Comparison of ENCODE assay signal across 6 cellular contexts in the genomic region with DNA sequence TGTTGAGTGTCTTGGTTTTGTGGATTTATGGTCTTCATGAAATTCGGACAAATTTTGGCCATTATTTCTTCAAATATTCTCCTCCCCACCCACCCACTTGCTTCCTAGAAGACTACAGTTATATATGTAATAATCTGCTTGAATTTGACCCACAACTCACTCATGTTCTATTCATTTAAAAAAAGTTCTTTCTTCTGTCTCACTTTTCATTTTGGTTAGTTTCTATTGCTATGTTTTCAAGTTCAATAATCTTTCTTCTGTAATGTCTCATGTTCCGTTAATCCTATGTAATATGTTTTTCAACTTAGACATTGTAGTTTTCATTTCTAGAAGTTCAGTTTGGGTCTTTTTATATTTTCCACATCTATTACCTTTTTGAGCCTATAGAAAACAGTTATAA. TPM values are rescaled to one million over a fixed set of nuclear protein-coding genes. Genes with fewer than 3 reads are reported as not detected.
DNase-seq lines count a peak whose midpoint lies in the region; ATAC-seq, FAIRE-seq and TF ChIP-seq lines count a peak whose summit lies in the region.
"Not testable (repeated sequence)": the region's sequence is repeated elsewhere in the genome, so short reads cannot be mapped to it uniquely, and the experiment has no call there.

No MANE protein-coding gene starts in this region.

- H3K36me3 Mint-ChIP-seq in activated T-cell treated with anti-CD3 and anti-CD28 coated beads, Interleukin-2, amount 50 U/mL, for 72 hours (ENCODE audit: insufficient read depth in 2 of 2) = peaks cover 21 to 40% of the 10 kb centered on the region in 2 donors
- H3K36me3 Mint-ChIP-seq in activated naive CD4-positive, alpha-beta T cell treated with anti-CD3 and anti-CD28 coated beads for 36 hours (ENCODE audit: low read depth) = peaks cover 51% of the 10 kb centered on the region
- peaks cover 44% of the 10 kb centered on the region for H3K36me3 Mint-ChIP-seq in central memory CD8-positive, alpha-beta T cell (ENCODE audit: insufficient read depth)

- H3K27me3 Mint-ChIP-seq in activated T-cell treated with anti-CD3 and anti-CD28 coated beads, Interleukin-2, amount 50 U/mL, for 72 hours (ENCODE audit: low read depth); activated naive CD4-positive, alpha-beta T cell treated with anti-CD3 and anti-CD28 coated beads for 36 hours (ENCODE audit: low read depth); central memory CD8-positive, alpha-beta T cell: not testable (repeated sequence)

- TF ChIP-seq EP300 in A549 (IDR thresholded peaks at IDR 0.05) = not testable (repeated sequence)

- not testable (repeated sequence) for TF ChIP-seq POLR2A in A549 (IDR thresholded peaks at IDR 0.05; ENCODE audit: low read length)

- not testable (repeated sequence) for H3K27ac ChIP-seq in A549; kidney (ENCODE audit: low read depth in 2 of 2, low read length in 2 of 2)

- not testable (repeated sequence) for TF ChIP-seq RAD21 in A549 (conservative IDR thresholded peaks at IDR 0.05 in 1 of 2, IDR thresholded peaks at IDR 0.05 in 1 of 2)

- 89% methylated on average over 2 of the region's 2 CpGs for WGBS in A549 (ENCODE audit: missing lambda C conversion rate)

- not testable (repeated sequence) for H3K9me3 ChIP-seq in A549; kidney (ENCODE audit: control insufficient read depth in 1 of 2, low read length in 2 of 2)

- H3K36me3 ChIP-seq in kidney (ENCODE audit: control insufficient read depth in 1 of 2, insufficient read depth in 2 of 2, low read length in 2 of 2) = not testable (repeated sequence)

- intact Hi-C loops in activated naive CD4-positive, alpha-beta T cell treated with anti-CD3 and anti-CD28 coated beads for 36 hours (cut with micrococcal nuclease); kidney (cut with DNase I): not testable (repeated sequence)

- H3K4me1 ChIP-seq in A549; kidney (ENCODE audit: control insufficient read depth in 1 of 2, insufficient read depth in 1 of 2, low read depth in 1 of 2, low read length in 2 of 2): not testable (repeated sequence)

- FAIRE-seq in A549 (lab: Jason Lieb, UNC) (peak; percentile 88), RCC 7860 (lab: Jason Lieb, UNC) (peak; percentile 20), kidney (lab: Jason Lieb, UNC) (peak; percentile 45)

- CTCF ChIA-PET in A549 (lab: Yijun Ruan, JAX); activated naive CD4-positive, alpha-beta T cell treated with anti-CD3 and anti-CD28 coated beads for 36 hours (lab: Charles Lee): not testable (repeated sequence)

- peak overlapping the region in 1 of 2 donors; percentile 4 for H3K4me3 Mint-ChIP-seq in activated T-cell treated with anti-CD3 and anti-CD28 coated beads, Interleukin-2, amount 50 U/mL, for 72 hours
- not testable (repeated sequence) for H3K4me3 Mint-ChIP-seq in activated naive CD4-positive, alpha-beta T cell treated with anti-CD3 and anti-CD28 coated beads for 36 hours; central memory CD8-positive, alpha-beta T cell

- peak overlapping the region; percentile 31 for H3K27ac Mint-ChIP-seq in activated T-cell treated with anti-CD3 and anti-CD28 coated beads, Interleukin-2, amount 50 U/mL, for 72 hours
- peak overlapping the region; percentile 14 for H3K27ac Mint-ChIP-seq in activated naive CD4-positive, alpha-beta T cell treated with anti-CD3 and anti-CD28 coated beads for 36 hours
- peak overlapping the region; percentile 19 for H3K27ac Mint-ChIP-seq in central memory CD8-positive, alpha-beta T cell (ENCODE audit: low read depth)

- not testable (repeated sequence) for DNase-seq in A549 (ENCODE audit: low read depth in 1 of 2, low spot score in 1 of 2); RCC 7860 (ENCODE audit: low spot score); activated T-cell treated with anti-CD3 and anti-CD28 coated beads, Interleukin-2, amount 50 U/mL, for 72 hours; activated naive CD4-positive, alpha-beta T cell treated with anti-CD3 and anti-CD28 coated beads for 36 hours; central memory CD8-positive, alpha-beta T cell (ENCODE audit: low spot score in 2 of 2); kidney

- peaks cover 23% of the 10 kb centered on the region for H3K4me1 Mint-ChIP-seq in activated T-cell treated with anti-CD3 and anti-CD28 coated beads, Interleukin-2, amount 50 U/mL, for 72 hours (ENCODE audit: low read depth)
- H3K4me1 Mint-ChIP-seq in activated naive CD4-positive, alpha-beta T cell treated with anti-CD3 and anti-CD28 coated beads for 36 hours (ENCODE audit: low read depth) = peaks cover 17% of the 10 kb centered on the region
- peaks cover 17% of the 10 kb centered on the region for H3K4me1 Mint-ChIP-seq in central memory CD8-positive, alpha-beta T cell

- H3K4me2 ChIP-seq in A549 = not testable (repeated sequence)

- not testable (repeated sequence) for TF ChIP-seq CTCF in A549 (IDR thresholded peaks at IDR 0.05); kidney (IDR thresholded peaks at IDR 0.05; ENCODE audit: borderline replicate concordance, extremely low read depth, insufficient read depth)

- H3K9ac ChIP-seq in kidney (ENCODE audit: low read length in 2 of 2) = not testable (repeated sequence)

- not testable (repeated sequence) for H3K4me3 ChIP-seq in A549; kidney (ENCODE audit: low read length in 2 of 2)

- not testable (repeated sequence) for H3K9me3 Mint-ChIP-seq in activated T-cell treated with anti-CD3 and anti-CD28 coated beads, Interleukin-2, amount 50 U/mL, for 72 hours; activated naive CD4-positive, alpha-beta T cell treated with anti-CD3 and anti-CD28 coated beads for 36 hours; central memory CD8-positive, alpha-beta T cell

- POLR2A ChIA-PET in A549 (lab: Yijun Ruan, JAX) = not testable (repeated sequence)

- not testable (repeated sequence) for ATAC-seq in A549; central memory CD8-positive, alpha-beta T cell (replicated peaks; ENCODE audit: extremely low read depth, poor library complexity, severe bottlenecking)
- peak in 1 of 2 donors; percentile 44 for ATAC-seq in activated T-cell treated with anti-CD3 and anti-CD28 coated beads, Interleukin-2, amount 50 U/mL, for 72 hours (replicated peaks in 1 of 2)

RNA-seq across cellular contexts. Expression of a gene that starts 55.5 kb away (rescaled TPM):
- polyA plus RNA-seq in A549 (2011; rRNA removed) (22.8 and 26.9 TPM in 2 replicates), A549 (2017; fragmentation: RNase III; extraction: RNeasy Plus Mini Kit Qiagen cat#74134 plus additional on column Dnase treatment) (15.3 to 15.9 TPM (median 15.6 TPM) in 3 replicates), kidney (ENCODE audit: insufficient read depth, low read depth, low replicate concordance) (9.4 TPM)
- 9.4 and 9.7 TPM in 2 replicates for polyA plus RNA-seq in A549 (2012; cell fraction: cytosol; rRNA removed)
- 9.1 and 11.2 TPM in 2 replicates for polyA plus RNA-seq in A549 (2012; cell fraction: nucleus; rRNA removed)
- 22.6 and 25.7 TPM in 2 replicates for polyA minus RNA-seq in A549 (2011; rRNA and poly(A)+ RNA removed)
- total RNA-seq in activated T-cell treated with anti-CD3 and anti-CD28 coated beads, Interleukin-2, amount 50 U/mL, for 72 hours = 10 to 100 TPM; 17.1 to 21.8 TPM
- 10 to 100 TPM; 12.9 to 13.5 TPM for total RNA-seq in activated naive CD4-positive, alpha-beta T cell treated with anti-CD3 and anti-CD28 coated beads for 36 hours
- 20.7 TPM for total RNA-seq in kidney

RNA-seq across cellular contexts. Expression of a gene that starts 56.8 kb away (rescaled TPM):
- polyA plus RNA-seq in A549 (2011; rRNA removed) = 57.1 and 101 TPM in 2 replicates
- polyA plus RNA-seq in A549 (2012; cell fraction: cytosol; rRNA removed) = 41.1 and 44.5 TPM in 2 replicates
- polyA plus RNA-seq in A549 (2012; cell fraction: nucleus; rRNA removed) = 15.7 and 19.4 TPM in 2 replicates
- 80.2 to 97.7 TPM (median 82.7 TPM) in 3 replicates for polyA plus RNA-seq in A549 (2017; fragmentation: RNase III; extraction: RNeasy Plus Mini Kit Qiagen cat#74134 plus additional on column Dnase treatment)
- polyA minus RNA-seq in A549 (2011; rRNA and poly(A)+ RNA removed) = 9.4 and 11.1 TPM in 2 replicates
- total RNA-seq in activated T-cell treated with anti-CD3 and anti-CD28 coated beads, Interleukin-2, amount 50 U/mL, for 72 hours = 10 to 100 TPM; 82.8 to 88.3 TPM
- total RNA-seq in activated naive CD4-positive, alpha-beta T cell treated with anti-CD3 and anti-CD28 coated beads for 36 hours = 10 to 100 TPM; 42.2 to 46.0 TPM
- 128 TPM for total RNA-seq in kidney
- 113 TPM for polyA plus RNA-seq in kidney (ENCODE audit: insufficient read depth, low read depth, low replicate concordance)
